18 cellular contexts compared by ENCODE assay signal in genomic region chr2:134107402-134107801, GRCh38.
"Had no signal": no experiment of that assay in that cellular context is flagged by ENCODE, and none has a peak within 500 bp of the region (broad histone marks: within the 10 kb centered on the region; RNA-seq: fewer than 3 reads in every experiment).

No MANE protein-coding gene starts in this region.

- H3K9me3 ChIP-seq: pancreas, thyroid gland, upper lobe of right lung had no signal

- H3K4me3 ChIP-seq: dorsolateral prefrontal cortex, left ventricle myocardium inferior, pancreas, thyroid gland, upper lobe of right lung had no signal

- H3K27me3 ChIP-seq: dorsolateral prefrontal cortex, pancreas, thyroid gland, upper lobe of right lung had no signal

- H3K36me3 ChIP-seq: left ventricle myocardium inferior, pancreas, thyroid gland, upper lobe of right lung had no signal

- H3K27ac Mint-ChIP-seq: activated naive CD4-positive, alpha-beta T cell treated with anti-CD3 and anti-CD28 coated beads, Interleukin-2, amount 50 U/mL, for 24 hours; brain; effector memory CD8-positive, alpha-beta T cell; natural killer cell had no signal

- DNase-seq: activated gamma-delta T cell treated with Interleukin-2 at 50 U/mL for 16 hours; activated T-cell treated with anti-CD3 and anti-CD28 coated beads, Interleukin-2, amount 50 U/mL, for 1 hour; caudate nucleus; dorsolateral prefrontal cortex; effector memory CD8-positive, alpha-beta T cell; foreskin melanocyte; left ventricle myocardium inferior; midbrain; natural killer cell; pancreas; right cardiac atrium; stimulated activated CD4-positive, alpha-beta T cell treated with anti-CD3 and anti-CD28 coated beads, Interleukin-4, amount 100 ng/mL, for 24 hours; stimulated activated naive CD8-positive, alpha-beta T cell treated with anti-CD3 and anti-CD28 coated beads, Interleukin-15, Interleukin-2, amounts not matched to agents 100 U/mL and 50 U/mL, for 24 hours; thyroid gland; upper lobe of right lung had no signal

- H3K27ac ChIP-seq: dorsolateral prefrontal cortex, left ventricle myocardium inferior, pancreas, thyroid gland, upper lobe of right lung had no signal

- ATAC-seq: effector memory CD8-positive, alpha-beta T cell; esophagus mucosa; natural killer cell; stimulated activated naive CD8-positive, alpha-beta T cell treated with anti-CD3 and anti-CD28 coated beads, Interleukin-15, Interleukin-2, amounts not matched to agents 100 U/mL and 50 U/mL, for 24 hours had no signal

- H3K4me3 Mint-ChIP-seq: activated naive CD4-positive, alpha-beta T cell treated with anti-CD3 and anti-CD28 coated beads, Interleukin-2, amount 50 U/mL, for 24 hours; brain; effector memory CD8-positive, alpha-beta T cell; natural killer cell had no signal

- H3K9me3 Mint-ChIP-seq: activated naive CD4-positive, alpha-beta T cell treated with anti-CD3 and anti-CD28 coated beads, Interleukin-2, amount 50 U/mL, for 24 hours; effector memory CD8-positive, alpha-beta T cell; natural killer cell had no signal

- H3K4me1 ChIP-seq: left ventricle myocardium inferior, pancreas, upper lobe of right lung had no signal

- H3K36me3 Mint-ChIP-seq: brain, natural killer cell had no signal

- H3K27me3 Mint-ChIP-seq: activated naive CD4-positive, alpha-beta T cell treated with anti-CD3 and anti-CD28 coated beads, Interleukin-2, amount 50 U/mL, for 24 hours had no signal
